In the genomic region with DNA sequence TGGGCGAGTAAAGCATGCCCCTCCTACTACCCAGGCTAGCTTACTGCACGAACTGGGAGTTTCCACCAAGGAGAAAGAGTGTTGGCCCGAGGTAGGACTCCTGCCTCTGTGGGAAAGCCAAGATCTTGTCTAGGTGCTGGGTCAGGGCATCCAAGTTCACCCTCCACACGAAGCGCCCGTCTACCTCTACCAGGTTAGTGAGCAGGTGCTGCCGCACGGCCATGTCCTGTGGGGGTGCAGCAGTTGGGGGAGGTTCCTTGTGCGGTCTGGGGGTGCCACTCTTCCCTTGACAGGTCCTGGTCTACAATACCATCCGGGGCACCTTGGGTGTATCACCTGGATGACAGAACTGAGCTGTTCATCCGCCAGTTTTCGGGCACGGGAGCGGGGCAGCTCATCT, we compare ENCODE assay signal across 21 cellular contexts. TPM values are rescaled to one million over a fixed set of nuclear protein-coding genes. Genes with fewer than 3 reads are reported as not detected.
DNase-seq lines count a peak whose midpoint lies in the region; ATAC-seq and TF ChIP-seq lines count a peak whose summit lies in the region.
"Had no signal": no experiment of that assay in that cellular context is flagged by ENCODE, and none has a peak within 500 bp of the region (broad histone marks: within the 10 kb centered on the region; RNA-seq: fewer than 3 reads in every experiment).

No MANE protein-coding gene starts in this region.

- no peak overlapping the region for H3K18ac ChIP-seq in trophoblast cell (ENCODE audit: low read length)

- TF ChIP-seq CTCF in PC-3 (conservative IDR thresholded peaks at IDR 0.05; ENCODE audit: low read depth, low read length) (no peak), endodermal cell (conservative IDR thresholded peaks at IDR 0.05) (no peak)

- no peak overlapping the region for H2BK120ac ChIP-seq in trophoblast cell (ENCODE audit: insufficient read depth, low read length, poor library complexity)

- H3K9me3 ChIP-seq in PC-3 (ENCODE audit: low read length) (no peaks in the 10 kb centered on the region), endodermal cell (ENCODE audit: control insufficient read depth, low read length) (no peaks in the 10 kb centered on the region), trophoblast cell (ENCODE audit: insufficient read depth, low read depth, low read length) (no peaks in the 10 kb centered on the region), aorta (ENCODE audit: control insufficient read depth, low read length) (no peaks in the 10 kb centered on the region)
- H3K9me3 ChIP-seq: A549, psoas muscle had no signal

- no peak for ATAC-seq in PC-3
- ATAC-seq in aorta (ENCODE audit: low FRiP score): no peak
- ATAC-seq: A549, psoas muscle had no signal

- H3K4ac ChIP-seq in trophoblast cell (ENCODE audit: low read depth, low read length): peak overlapping the region; percentile 9

- H2BK12ac ChIP-seq in trophoblast cell (ENCODE audit: low read length): no peak overlapping the region

- H4K8ac ChIP-seq in trophoblast cell (ENCODE audit: low read depth, low read length): no peak overlapping the region

- no peaks in the 10 kb centered on the region for H3K9me2 ChIP-seq in PC-3 (replicated peaks; ENCODE audit: low read length)

- H3K14ac ChIP-seq in trophoblast cell (ENCODE audit: low read length): no peak overlapping the region

- H3F3A ChIP-seq in PC-3 (ENCODE audit: low read length, unreplicated experiment): no peaks in the 10 kb centered on the region

- H3K27me3 ChIP-seq in PC-3 (ENCODE audit: low read length) (no peaks in the 10 kb centered on the region), endodermal cell (ENCODE audit: control insufficient read depth, insufficient read depth, low read length, poor library complexity, severe bottlenecking) (no peaks in the 10 kb centered on the region), trophoblast cell (ENCODE audit: insufficient read depth, low read length) (no peaks in the 10 kb centered on the region), aorta (ENCODE audit: control insufficient read depth in 1 of 2, insufficient read depth in 2 of 2, low read length in 1 of 2) (no peaks in the 10 kb centered on the region)

- DNase-seq in T-helper 2 cell treated with Interferon-gamma antibody and Interleukin-4, amounts not matched to agents 5 μg/mL and 100 μg/mL, for 36 hours (ENCODE audit: low spot score): no peak
- DNase-seq in T-helper 2 cell: no peak
- DNase-seq in PC-3: no peak
- no peak for DNase-seq in endodermal cell
- DNase-seq in trophoblast cell: no peak
- no peak for DNase-seq in OCI-M1 (lab: John Stamatoyannopoulos, UW)
- no peak for DNase-seq in NCI-H774 (lab: John Stamatoyannopoulos, UW)
- no peak for DNase-seq in aorta
- DNase-seq: activated CD4-positive, CD25-positive, alpha-beta regulatory T cell; activated T-cell treated with anti-CD3 and anti-CD28 coated beads, Interleukin-2, amount 50 U/mL, for 1 hour; anterior cingulate cortex; COR-L47; midbrain; NCI-H2029; NCI-H524; psoas muscle had no signal

- no peak overlapping the region for H3K27ac Mint-ChIP-seq in T-helper 2 cell treated with Interferon-gamma antibody and Interleukin-4, amounts not matched to agents 5 μg/mL and 100 μg/mL, for 36 hours
- no peak overlapping the region for H3K27ac Mint-ChIP-seq in endodermal cell

- peak overlapping the region; percentile 95 for H3K4me3 Mint-ChIP-seq in T-helper 2 cell treated with Interferon-gamma antibody and Interleukin-4, amounts not matched to agents 5 μg/mL and 100 μg/mL, for 36 hours
- H3K4me3 Mint-ChIP-seq in endodermal cell: peak overlapping the region; percentile 86

- no TSS peak for BruUV-seq in PC-3 (replicated peaks; lab: Mats Ljungman, UMichigan)

- peaks cover 7% of the 10 kb centered on the region for H3K4me1 Mint-ChIP-seq in T-helper 2 cell treated with Interferon-gamma antibody and Interleukin-4, amounts not matched to agents 5 μg/mL and 100 μg/mL, for 36 hours (ENCODE audit: low read depth)
- H3K4me1 Mint-ChIP-seq in endodermal cell: peaks cover 14% of the 10 kb centered on the region

- peaks cover 7% of the 10 kb centered on the region; the same call in 1 of the 2 replicates for H3K36me3 ChIP-seq in PC-3 (ENCODE audit: low read depth, low read length)
- peaks cover 21% of the 10 kb centered on the region for H3K36me3 ChIP-seq in endodermal cell (ENCODE audit: control insufficient read depth, insufficient read depth, low read length)
- peaks cover 18 to 20% of the 10 kb centered on the region in 2 experiments for H3K36me3 ChIP-seq in trophoblast cell (ENCODE audit: control insufficient read depth in 1 of 2, insufficient read depth in 2 of 2, low read length in 2 of 2)
- H3K36me3 ChIP-seq in aorta (ENCODE audit: control insufficient read depth in 1 of 2, insufficient read depth in 2 of 2, low read length in 1 of 2): peaks cover 0 to 2% of the 10 kb centered on the region in 2 donors

- CTCF ChIA-PET in PC-3 (lab: Charles Lee): no interaction called here

- H3K79me2 ChIP-seq in PC-3 (ENCODE audit: low read length) (peaks cover 21% of the 10 kb centered on the region), trophoblast cell (ENCODE audit: control insufficient read depth, insufficient read depth, low read length, poor library complexity) (peaks cover 8% of the 10 kb centered on the region)

- H3K4me1 ChIP-seq in PC-3 (ENCODE audit: insufficient read depth, low read length) (peaks cover 21% of the 10 kb centered on the region), endodermal cell (ENCODE audit: control insufficient read depth, insufficient read depth, low read length) (no peaks in the 10 kb centered on the region), trophoblast cell (ENCODE audit: control insufficient read depth in 1 of 2, insufficient read depth in 2 of 2, low read length in 2 of 2) (peaks cover 19 to 27% of the 10 kb centered on the region in 2 experiments), aorta (ENCODE audit: control insufficient read depth in 1 of 2, insufficient read depth in 2 of 2, low read length in 2 of 2) (no peaks in the 10 kb centered on the region)
- H3K4me1 ChIP-seq: psoas muscle had no signal

- H3K79me1 ChIP-seq in trophoblast cell (ENCODE audit: low read length): peaks cover 21% of the 10 kb centered on the region

- no peaks in the 10 kb centered on the region for H3K27me3 Mint-ChIP-seq in T-helper 2 cell treated with Interferon-gamma antibody and Interleukin-4, amounts not matched to agents 5 μg/mL and 100 μg/mL, for 36 hours (ENCODE audit: low read depth)
- no peaks in the 10 kb centered on the region for H3K27me3 Mint-ChIP-seq in endodermal cell (ENCODE audit: insufficient read depth)

- no peak overlapping the region for H2BK5ac ChIP-seq in trophoblast cell (ENCODE audit: low read depth, low read length, poor library complexity)

- H3K23ac ChIP-seq in trophoblast cell (ENCODE audit: low read length): no peak overlapping the region

- peaks cover 10% of the 10 kb centered on the region; the same call in 1 of the 2 replicates for H4K20me1 ChIP-seq in PC-3 (ENCODE audit: low read length)

- no peak overlapping the region for H2AK5ac ChIP-seq in trophoblast cell (ENCODE audit: low read length)

- H3K4me2 ChIP-seq in PC-3 (ENCODE audit: low read length) (peak overlapping the region; percentile 91; the same call in 1 of the 2 replicates), trophoblast cell (ENCODE audit: low read length) (no peak overlapping the region)

- no peaks in the 10 kb centered on the region for H3K9me3 Mint-ChIP-seq in T-helper 2 cell treated with Interferon-gamma antibody and Interleukin-4, amounts not matched to agents 5 μg/mL and 100 μg/mL, for 36 hours
- H3K9me3 Mint-ChIP-seq in endodermal cell: no peaks in the 10 kb centered on the region

- intact Hi-C loops in PC-3 (cut with micrococcal nuclease) (no loop called here), aorta (cut with DNase I) (no loop called here)

- H4K12ac ChIP-seq in trophoblast cell (ENCODE audit: low read depth, low read length): no peak overlapping the region

- H2AFZ ChIP-seq in PC-3 (ENCODE audit: low read length): no peak overlapping the region
- H2AFZ ChIP-seq in trophoblast cell (ENCODE audit: insufficient read depth, low read length, poor library complexity): no peak overlapping the region

- 95 to 98% methylated on average over 11 to 14 of the region's 14 CpGs for WGBS in endodermal cell (ENCODE audit: insufficient coverage in 1 of 2, insufficient read length in 1 of 2), 2 experiments
- WGBS in trophoblast cell (ENCODE audit: extremely low coverage, insufficient coverage, insufficient read length): no CpG with 5 or more reads among the region's 14 CpGs
- WGBS in aorta, 2 donors: 93 to 94% methylated on average over 14 of the region's 14 CpGs

- no peak overlapping the region for H4K91ac ChIP-seq in trophoblast cell (ENCODE audit: low read depth, low read length)

- peaks cover 3% of the 10 kb centered on the region for H3K36me3 Mint-ChIP-seq in T-helper 2 cell treated with Interferon-gamma antibody and Interleukin-4, amounts not matched to agents 5 μg/mL and 100 μg/mL, for 36 hours (ENCODE audit: low read depth)
- H3K36me3 Mint-ChIP-seq in endodermal cell (ENCODE audit: low read depth): peaks cover 18% of the 10 kb centered on the region

- H3K27ac ChIP-seq in PC-3 (ENCODE audit: low read length) (no peak overlapping the region), endodermal cell (ENCODE audit: low read depth, low read length) (no peak overlapping the region), trophoblast cell (ENCODE audit: low read depth, low read length) (no peak overlapping the region), aorta (ENCODE audit: low read depth in 1 of 2, low read length in 2 of 2) (no peak overlapping the region)
- H3K27ac ChIP-seq: coronary artery, psoas muscle had no signal

- H3K4me3 ChIP-seq in PC-3 (ENCODE audit: low read length) (no peak overlapping the region), endodermal cell (ENCODE audit: low read length) (no peak overlapping the region), trophoblast cell (ENCODE audit: low read depth, low read length) (no peak overlapping the region), aorta (ENCODE audit: low read length in 2 of 2) (no peak overlapping the region)
- H3K4me3 ChIP-seq: A549, psoas muscle had no signal

- H3K9ac ChIP-seq in PC-3 (ENCODE audit: low read length) (no peak overlapping the region), endodermal cell (ENCODE audit: extremely low read depth, low read length, poor library complexity, severe bottlenecking) (no peak overlapping the region), trophoblast cell (ENCODE audit: low read length) (no peak overlapping the region)

- POLR2A ChIA-PET in PC-3 (lab: Charles Lee; ENCODE audit: unreplicated experiment): no interaction called here

RNA-seq across cellular contexts. Expression of a gene that starts 1.7 kb away (rescaled TPM):
- 38.6 and 41.4 TPM in 2 replicates for total RNA-seq in PC-3 (2014; rRNA removed)
- total RNA-seq in endodermal cell: 100 to 1,000 TPM in 1 of 2 donors, 10 to 100 TPM in 1; 76.9 to 109 TPM
- polyA plus RNA-seq in endodermal cell (2013, experiment 1 of 2): 10.1 TPM
- polyA plus RNA-seq in endodermal cell (2013, experiment 2 of 2): 10.6 TPM
- 21.8 and 23.2 TPM in 2 replicates for polyA plus RNA-seq in trophoblast cell (2013)
- 10 to 100 TPM; 11.2 to 11.4 TPM for total RNA-seq in aorta
- 10 to 100 TPM; 15.3 to 32.5 TPM for polyA plus RNA-seq in aorta

RNA-seq across cellular contexts. Expression of a gene that starts 17.4 kb away (rescaled TPM):
- 145 and 163 TPM in 2 replicates for total RNA-seq in PC-3 (2014; rRNA removed)
- total RNA-seq in endodermal cell: 10 to 100 TPM; 23.0 to 34.4 TPM
- 25.5 TPM for polyA plus RNA-seq in endodermal cell (2013, experiment 1 of 2)
- polyA plus RNA-seq in endodermal cell (2013, experiment 2 of 2): 16.4 TPM
- 6.4 and 6.6 TPM in 2 replicates for polyA plus RNA-seq in trophoblast cell (2013)
- 10 to 100 TPM; 10.2 to 14.7 TPM for total RNA-seq in aorta
- polyA plus RNA-seq in aorta: 10 to 100 TPM in 1 of 2 donors, 1 to 10 TPM in 1; 2.6 to 13.4 TPM

RNA-seq across cellular contexts. Expression of a gene that starts 33.2 kb away (rescaled TPM):
- total RNA-seq in PC-3 (2014; rRNA removed) (51.6 and 70.7 TPM in 2 replicates), endodermal cell (10 to 100 TPM; 20.7 to 47.0 TPM), aorta (not detected)
- polyA plus RNA-seq in endodermal cell (2013, experiment 1 of 2): 4.2 TPM
- 3.6 TPM for polyA plus RNA-seq in endodermal cell (2013, experiment 2 of 2)
- 7.3 and 7.6 TPM in 2 replicates for polyA plus RNA-seq in trophoblast cell (2013)
- 10 to 100 TPM in 1 of 2 donors, 1 to 10 TPM in 1; 1.3 to 17.4 TPM for polyA plus RNA-seq in aorta
- total RNA-seq: M059J, subcutaneous adipose tissue had no signal
- polyA plus RNA-seq: keratinocyte had no signal

RNA-seq across cellular contexts. Expression of a gene that starts 53.5 kb away (rescaled TPM):
- 124 and 138 TPM in 2 replicates for total RNA-seq in PC-3 (2014; rRNA removed)
- 10 to 100 TPM; 62.2 to 67.2 TPM for total RNA-seq in endodermal cell
- polyA plus RNA-seq in endodermal cell (2013, experiment 1 of 2): 55.9 TPM
- polyA plus RNA-seq in endodermal cell (2013, experiment 2 of 2): 66.2 TPM
- 67.3 and 70.4 TPM in 2 replicates for polyA plus RNA-seq in trophoblast cell (2013)
- total RNA-seq in aorta: 10 to 100 TPM; 39.0 to 39.6 TPM
- polyA plus RNA-seq in aorta: 10 to 100 TPM; 48.1 to 60.7 TPM

RNA-seq across cellular contexts. Expression of a gene that starts 53.6 kb away (rescaled TPM):
- total RNA-seq in PC-3 (2014; rRNA removed): 2.9 and 4.8 TPM in 2 replicates
- 10 to 100 TPM in 1 of 2 donors, 1 to 10 TPM in 1; 8.9 to 11.1 TPM for total RNA-seq in endodermal cell
- 4.6 TPM for polyA plus RNA-seq in endodermal cell (2013, experiment 1 of 2)
- polyA plus RNA-seq in endodermal cell (2013, experiment 2 of 2): 4.4 TPM
- 5.4 and 6.0 TPM in 2 replicates for polyA plus RNA-seq in trophoblast cell (2013)
- total RNA-seq in aorta: 1 to 10 TPM; 6.7 to 7.8 TPM
- polyA plus RNA-seq in aorta: 1 to 10 TPM; 4.5 to 5.1 TPM

Comparison
In these comparisons a context has a peak if more than half of its experiments do, and no peak if none do; other contexts are left out.
1. RNA of a gene that starts 33.2 kb away (total RNA-seq): 51.6 to 70.7 TPM in PC-3 and 20.7 to 47.0 TPM in endodermal cell; not detected in aorta; every median in the first group is over 10 times any median in the second.